In the genomic region with DNA sequence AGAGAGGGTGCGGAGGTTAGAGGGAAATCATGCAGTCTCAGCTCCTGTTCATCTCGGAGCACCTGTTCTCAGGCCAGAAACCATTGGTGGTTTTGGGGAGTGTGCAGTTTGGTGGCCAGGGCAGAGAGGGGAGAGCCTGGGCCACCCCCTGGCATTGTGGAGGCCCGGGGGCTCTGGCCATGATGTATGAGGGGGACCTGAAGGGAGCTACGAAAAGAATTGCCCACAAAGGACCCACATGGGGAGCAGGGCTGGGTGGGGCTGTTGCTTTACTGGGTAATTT, we compare ENCODE assay signal across 22 cellular contexts.
DNase-seq lines count a peak whose midpoint lies in the region; ATAC-seq lines count a peak whose summit lies in the region.
"Had no signal": no experiment of that assay in that cellular context is flagged by ENCODE, and none has a peak within 500 bp of the region (broad histone marks: within the 10 kb centered on the region; RNA-seq: fewer than 3 reads in every experiment).

No MANE protein-coding gene starts in this region.

- no peaks in the 10 kb centered on the region for H3K9me3 ChIP-seq in T-helper 17 cell (ENCODE audit: control insufficient read depth, low read length, poor library complexity, severe bottlenecking)
- H3K9me3 ChIP-seq: MG63, SJCRH30, suprapubic skin had no signal

- DNase-seq in activated effector memory CD4-positive, alpha-beta T cell treated with anti-CD3 and anti-CD28 coated beads, Interleukin-2, amount 50 U/mL, for 16 hours, result peak; percentile 34
- DNase-seq in activated effector memory CD4-positive, alpha-beta T cell treated with Interleukin-2 at 50 U/mL for 16 hours, result no peak
- DNase-seq in T-helper 17 cell (no peak), naive B cell (no peak), GM19240 (ENCODE audit: insufficient read length, low spot score) (no peak), DMS79 (lab: John Stamatoyannopoulos, UW) (no peak), globus pallidus (ENCODE audit: low spot score) (no peak)
- DNase-seq: activated CD4-positive, alpha-beta T cell treated with anti-CD3 and anti-CD28 coated beads for 48 hours; DND-41; hypothalamus; kidney; MG63; NCI-H1436; NCI-H774; SJCRH30; stimulated activated CD4-positive, alpha-beta T cell treated with anti-CD3 and anti-CD28 coated beads, Interleukin-4, amount 100 ng/mL, for 4 hours had no signal

- H3K4me3 Mint-ChIP-seq in T-helper 17 cell (no peak overlapping the region), naive B cell (no peak overlapping the region)
- H3K4me3 Mint-ChIP-seq in stimulated activated memory B cell treated with anti-CD40 and anti-IgM and Interleukin-4, amounts not matched to agents 10 μg/mL and 1 μg/mL and 100 μg/mL, for 72 hours, result no peak overlapping the region
- H3K4me3 Mint-ChIP-seq: dendritic cell treated with granulocyte-macrophage colony-stimulating factor and Interleukin-4, amounts not matched to agents 40 ng/mL and 50 ng/mL, for 4 days; nephron had no signal

- H3K27ac Mint-ChIP-seq in T-helper 17 cell (peak overlapping the region; percentile 32), naive B cell (peak overlapping the region in 4 of 6 donors; percentile 47 to 98 (median 52))
- peak overlapping the region; percentile 68 for H3K27ac Mint-ChIP-seq in stimulated activated memory B cell treated with anti-CD40 and anti-IgM and Interleukin-4, amounts not matched to agents 10 μg/mL and 1 μg/mL and 100 μg/mL, for 72 hours
- H3K27ac Mint-ChIP-seq: dendritic cell treated with granulocyte-macrophage colony-stimulating factor and Interleukin-4, amounts not matched to agents 40 ng/mL and 50 ng/mL, for 4 days; nephron had no signal

- ATAC-seq in T-helper 17 cell, result no peak
- ATAC-seq in naive B cell (ENCODE audit: low read depth in 2 of 2), result no peak
- ATAC-seq in stimulated activated memory B cell treated with anti-CD40 and anti-IgM and Interleukin-4, amounts not matched to agents 10 μg/mL and 1 μg/mL and 100 μg/mL, for 72 hours, result no peak
- ATAC-seq: HCT116 had no signal

- peaks cover 25% of the 10 kb centered on the region for H3K4me1 Mint-ChIP-seq in T-helper 17 cell
- H3K4me1 Mint-ChIP-seq in naive B cell, result peaks cover 33 to 63% (median 42%) of the 10 kb centered on the region in 3 donors
- H3K4me1 Mint-ChIP-seq in stimulated activated memory B cell treated with anti-CD40 and anti-IgM and Interleukin-4, amounts not matched to agents 10 μg/mL and 1 μg/mL and 100 μg/mL, for 72 hours, result peaks cover 34% of the 10 kb centered on the region

- H3K27me3 Mint-ChIP-seq in T-helper 17 cell (no peaks in the 10 kb centered on the region), naive B cell (no peaks in the 10 kb centered on the region)
- no peaks in the 10 kb centered on the region for H3K27me3 Mint-ChIP-seq in stimulated activated memory B cell treated with anti-CD40 and anti-IgM and Interleukin-4, amounts not matched to agents 10 μg/mL and 1 μg/mL and 100 μg/mL, for 72 hours
- H3K27me3 Mint-ChIP-seq: dendritic cell treated with granulocyte-macrophage colony-stimulating factor and Interleukin-4, amounts not matched to agents 40 ng/mL and 50 ng/mL, for 4 days; IgD-negative memory B cell had no signal

- H3K36me3 Mint-ChIP-seq in T-helper 17 cell (ENCODE audit: low read depth), result peaks cover 11% of the 10 kb centered on the region
- H3K36me3 Mint-ChIP-seq in naive B cell, result peaks cover 20 to 50% of the 10 kb centered on the region in 2 donors
- peaks cover 82% of the 10 kb centered on the region for H3K36me3 Mint-ChIP-seq in stimulated activated memory B cell treated with anti-CD40 and anti-IgM and Interleukin-4, amounts not matched to agents 10 μg/mL and 1 μg/mL and 100 μg/mL, for 72 hours

- no peaks in the 10 kb centered on the region for H3K9me3 Mint-ChIP-seq in naive B cell
- no peaks in the 10 kb centered on the region for H3K9me3 Mint-ChIP-seq in stimulated activated memory B cell treated with anti-CD40 and anti-IgM and Interleukin-4, amounts not matched to agents 10 μg/mL and 1 μg/mL and 100 μg/mL, for 72 hours
- H3K9me3 Mint-ChIP-seq: dendritic cell treated with granulocyte-macrophage colony-stimulating factor and Interleukin-4, amounts not matched to agents 40 ng/mL and 50 ng/mL, for 4 days; IgD-negative memory B cell; nephron had no signal
